ENCODE assay signal across 13 cellular contexts in genomic region chr7:92614586-92615237, GRCh38. TPM values are rescaled to one million over a fixed set of nuclear protein-coding genes. Genes with fewer than 3 reads are reported as not detected.
A peak's percentile ranks its signal among the peaks of the same experiment; 100 is the strongest.
DNase-seq lines count a peak whose midpoint lies in the region; TF ChIP-seq lines count a peak whose summit lies in the region.
"Had no signal": no experiment of that assay in that cellular context is flagged by ENCODE, and none has a peak within 500 bp of the region (broad histone marks: within the 10 kb centered on the region; RNA-seq: fewer than 3 reads in every experiment).

No MANE protein-coding gene starts in this region.

- intact Hi-C loops in activated CD4-positive, alpha-beta T cell treated with anti-CD3 and anti-CD28 coated beads, Interleukin-2, amount 10 ng/mL, durations not matched to agents 24 days and 14 days (cut with micrococcal nuclease), result no loop called here

- no peaks in the 10 kb centered on the region for H3K27me3 ChIP-seq in WERI-Rb-1 (ENCODE audit: insufficient read depth, low read depth, severe bottlenecking)
- H3K27me3 ChIP-seq: BLaER1 had no signal

- H3K9me3 Mint-ChIP-seq in activated CD4-positive, alpha-beta T cell treated with anti-CD3 and anti-CD28 coated beads, Interleukin-2, amount 10 ng/mL, durations not matched to agents 24 days and 14 days, result no peaks in the 10 kb centered on the region
- no peaks in the 10 kb centered on the region for H3K9me3 Mint-ChIP-seq in activated CD4-positive, alpha-beta T cell treated with anti-CD3 and anti-CD28 coated beads, Interleukin-2, amount 10 ng/mL, durations not matched to agents 7 days and 5 days

- CTCF ChIA-PET in activated CD4-positive, alpha-beta T cell treated with anti-CD3 and anti-CD28 coated beads, Interleukin-2, amount 10 ng/mL, durations not matched to agents 7 days and 5 days (lab: Charles Lee), result interaction anchor here (0.8 to 5.6 kb wide), 4 partner anchors 10 to 253 kb away, joined by 3 to 25 read pairs (median 4); partner anchors contain the start of gene FAM133B
- CTCF ChIA-PET in RWPE1 (lab: Yijun Ruan, JAX), result no interaction called here

- DNase-seq in activated CD4-positive, alpha-beta T cell treated with anti-CD3 and anti-CD28 coated beads, Interleukin-2, amount 10 ng/mL, durations not matched to agents 24 days and 14 days, result peak; percentile 53
- no peak for DNase-seq in activated CD4-positive, alpha-beta T cell treated with anti-CD3 and anti-CD28 coated beads, Interleukin-2, amount 10 ng/mL, durations not matched to agents 7 days and 5 days
- DNase-seq in WERI-Rb-1 (peak; percentile 38), globus pallidus (ENCODE audit: low spot score) (peak; percentile 92), putamen (ENCODE audit: low spot score) (peak; percentile 90), GOT3 (lab: John Stamatoyannopoulos, UW) (no peak), AML-193 (lab: John Stamatoyannopoulos, UW) (no peak), RWPE1 (ENCODE audit: low spot score) (no peak)
- DNase-seq: cerebellar nuclear complex; glutamatergic neuron; stimulated activated naive CD8-positive, alpha-beta T cell treated with anti-CD3 and anti-CD28 coated beads, Interleukin-15, Interleukin-2, amounts not matched to agents 100 U/mL and 50 U/mL, for 24 hours; SW 1271 had no signal

- peaks cover 2% of the 10 kb centered on the region; the same call in 1 of the 2 replicates for H3K36me3 ChIP-seq in WERI-Rb-1

- no peak for TF ChIP-seq CTCF in WERI-Rb-1 (IDR thresholded peaks at IDR 0.05; ENCODE audit: low read depth, low read length)
- TF ChIP-seq CTCF in RWPE1 (conservative IDR thresholded peaks at IDR 0.05; ENCODE audit: low read depth), result no peak

- POLR2A ChIA-PET in activated CD4-positive, alpha-beta T cell treated with anti-CD3 and anti-CD28 coated beads, Interleukin-2, amount 10 ng/mL, durations not matched to agents 7 days and 5 days (lab: Charles Lee), result no interaction called here
- POLR2A ChIA-PET in RWPE1 (lab: Yijun Ruan, JAX; ENCODE audit: low non-redundant PET), result no interaction called here

- peaks cover 38% of the 10 kb centered on the region for H3K4me1 Mint-ChIP-seq in activated CD4-positive, alpha-beta T cell treated with anti-CD3 and anti-CD28 coated beads, Interleukin-2, amount 10 ng/mL, durations not matched to agents 24 days and 14 days
- H3K4me1 Mint-ChIP-seq in activated CD4-positive, alpha-beta T cell treated with anti-CD3 and anti-CD28 coated beads, Interleukin-2, amount 10 ng/mL, durations not matched to agents 7 days and 5 days, result peaks cover 23% of the 10 kb centered on the region

- peaks cover 66% of the 10 kb centered on the region for H3K36me3 Mint-ChIP-seq in activated CD4-positive, alpha-beta T cell treated with anti-CD3 and anti-CD28 coated beads, Interleukin-2, amount 10 ng/mL, durations not matched to agents 24 days and 14 days (ENCODE audit: low read depth)
- peaks cover 46% of the 10 kb centered on the region for H3K36me3 Mint-ChIP-seq in activated CD4-positive, alpha-beta T cell treated with anti-CD3 and anti-CD28 coated beads, Interleukin-2, amount 10 ng/mL, durations not matched to agents 7 days and 5 days (ENCODE audit: low read depth)

- H3K4me3 Mint-ChIP-seq in activated CD4-positive, alpha-beta T cell treated with anti-CD3 and anti-CD28 coated beads, Interleukin-2, amount 10 ng/mL, durations not matched to agents 24 days and 14 days, result no peak overlapping the region
- H3K4me3 Mint-ChIP-seq in activated CD4-positive, alpha-beta T cell treated with anti-CD3 and anti-CD28 coated beads, Interleukin-2, amount 10 ng/mL, durations not matched to agents 7 days and 5 days, result no peak overlapping the region

- peak overlapping the region; percentile 6 for H3K27ac Mint-ChIP-seq in activated CD4-positive, alpha-beta T cell treated with anti-CD3 and anti-CD28 coated beads, Interleukin-2, amount 10 ng/mL, durations not matched to agents 24 days and 14 days
- H3K27ac Mint-ChIP-seq in activated CD4-positive, alpha-beta T cell treated with anti-CD3 and anti-CD28 coated beads, Interleukin-2, amount 10 ng/mL, durations not matched to agents 7 days and 5 days, result no peak overlapping the region

- H3K27me3 Mint-ChIP-seq in activated CD4-positive, alpha-beta T cell treated with anti-CD3 and anti-CD28 coated beads, Interleukin-2, amount 10 ng/mL, durations not matched to agents 24 days and 14 days, result no peaks in the 10 kb centered on the region
- H3K27me3 Mint-ChIP-seq in activated CD4-positive, alpha-beta T cell treated with anti-CD3 and anti-CD28 coated beads, Interleukin-2, amount 10 ng/mL, durations not matched to agents 7 days and 5 days, result no peaks in the 10 kb centered on the region

- H3K27ac ChIP-seq in WERI-Rb-1, result no peak overlapping the region
- no peak overlapping the region for H3K27ac ChIP-seq in RWPE1
- H3K27ac ChIP-seq: BLaER1 had no signal

- H3K9me3 ChIP-seq in WERI-Rb-1 (ENCODE audit: severe bottlenecking), result no peaks in the 10 kb centered on the region
- H3K9me3 ChIP-seq: BLaER1 had no signal

- no peak overlapping the region for H3K4me3 ChIP-seq in WERI-Rb-1 (ENCODE audit: low read depth, low read length)
- H3K4me3 ChIP-seq: BLaER1 had no signal

RNA-seq across cellular contexts. Expression of gene FAM133B, which starts 24.5 kb away (rescaled TPM):
- total RNA-seq in activated CD4-positive, alpha-beta T cell treated with anti-CD3 and anti-CD28 coated beads, Interleukin-2, amount 10 ng/mL, durations not matched to agents 24 days and 14 days, result 35.5 and 39.8 TPM in 2 replicates
- total RNA-seq in activated CD4-positive, alpha-beta T cell treated with anti-CD3 and anti-CD28 coated beads, Interleukin-2, amount 10 ng/mL, durations not matched to agents 7 days and 5 days, result 10 to 100 TPM; 30.3 to 34.0 TPM

Comparison
In these comparisons a context has a peak if more than half of its experiments do, and no peak if none do; other contexts are left out.
1. DNase-seq: peak in activated CD4-positive, alpha-beta T cell treated with anti-CD3 and anti-CD28 coated beads, Interleukin-2, amount 10 ng/mL, durations not matched to agents 24 days and 14 days (single experiment), WERI-Rb-1 (single experiment), globus pallidus (single experiment) and putamen (single experiment); none in activated CD4-positive, alpha-beta T cell treated with anti-CD3 and anti-CD28 coated beads, Interleukin-2, amount 10 ng/mL, durations not matched to agents 7 days and 5 days (single experiment), GOT3 (single experiment), AML-193 (0 of 2) and RWPE1 (single experiment).